Comparison of ENCODE assay signal across 19 cellular contexts in the genomic region with DNA sequence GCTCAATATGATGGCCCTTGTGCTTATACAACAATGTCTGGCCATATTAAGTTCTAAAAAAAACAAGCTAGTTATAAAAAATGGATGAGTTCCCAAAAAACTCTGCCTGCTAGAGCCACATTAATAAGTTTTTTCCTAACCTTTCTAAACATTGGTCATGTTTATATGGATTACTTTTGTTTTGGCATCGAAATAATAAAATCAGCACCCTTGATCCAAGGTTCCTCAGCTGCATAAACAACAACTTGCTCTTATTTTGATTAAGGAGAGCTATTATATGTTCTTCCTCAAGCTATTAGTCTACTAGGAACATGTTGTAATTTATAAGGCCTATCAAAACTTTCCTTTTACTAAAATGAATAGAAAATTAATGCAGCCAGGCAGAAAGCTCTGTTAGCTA. TPM values are rescaled to one million over a fixed set of nuclear protein-coding genes. Genes with fewer than 3 reads are reported as not detected.
DNase-seq lines count a peak whose midpoint lies in the region; ATAC-seq, FAIRE-seq and TF ChIP-seq lines count a peak whose summit lies in the region.
"Had no signal": no experiment of that assay in that cellular context is flagged by ENCODE, and none has a peak within 500 bp of the region (broad histone marks: within the 10 kb centered on the region; RNA-seq: fewer than 3 reads in every experiment).

No MANE protein-coding gene starts in this region.

- H3K9me3 ChIP-seq in HEK293 (ENCODE audit: control insufficient read depth, insufficient read depth, low read depth, low read length), result no peaks in the 10 kb centered on the region
- H3K9me3 ChIP-seq: A549, Caco-2, HAP-1 had no signal

- H3K36me3 ChIP-seq in HEK293 (ENCODE audit: control insufficient read depth in 2 of 2, insufficient read depth in 1 of 2, low read length in 2 of 2), result no peaks in the 10 kb centered on the region
- H3K36me3 ChIP-seq: HAP-1 had no signal

- FAIRE-seq in endometrium (lab: Jason Lieb, UNC), result peak; percentile 66
- FAIRE-seq in H54 (lab: Jason Lieb, UNC), result no peak
- FAIRE-seq: A549, D721Med, G401.6, GM12891, GM19239, H1, HepG2 had no signal

- CTCF ChIA-PET in HEK293 (lab: Yijun Ruan, JAX), result interaction anchor here (1.3 kb wide), 1 partner anchor 334 kb away, joined by 4 read pairs; no protein-coding TSS in a partner anchor

- H3K27ac ChIP-seq in HEK293 (ENCODE audit: extremely low read depth, low read depth, low read length), result no peak overlapping the region
- H3K27ac ChIP-seq: A549, C4-2B had no signal

- TF ChIP-seq POLR2A in H54 (IDR thresholded peaks at IDR 0.05; ENCODE audit: low read depth, low read length), result no peak

- intact Hi-C loops in sciatic nerve (cut with DNase I), result no loop called here

- H3K4me3 ChIP-seq in HEK293 (ENCODE audit: low read depth, low read length), result no peak overlapping the region
- H3K4me3 ChIP-seq: A549, HAP-1 had no signal

- peak; percentile 65 for ATAC-seq in sciatic nerve
- ATAC-seq: A549, HepG2 had no signal

- no peak for DNase-seq in sciatic nerve (ENCODE audit: low spot score)
- no peak for DNase-seq in H54 (ENCODE audit: insufficient read length, low spot score)
- no peak for DNase-seq in NCI-H748 treated with DMSO at 0.1 percent for 48 hours (lab: John Stamatoyannopoulos, UW)
- no peak for DNase-seq in NCI-H1092 treated with DMSO at 0.1 percent for 48 hours (lab: John Stamatoyannopoulos, UW)
- DNase-seq: AML-193; Caco-2; CD4-positive, alpha-beta T cell; HFFc6 had no signal

- TF ChIP-seq CTCF in HEK293 (tag by site-specific recombination; IDR thresholded peaks at IDR 0.05), result no peak

- peaks cover 3% of the 10 kb centered on the region; the same call in 1 of the 2 replicates for H3K4me1 ChIP-seq in HEK293 (ENCODE audit: control insufficient read depth, insufficient read depth, low read length)
- H3K4me1 ChIP-seq: A549, Caco-2, HAP-1 had no signal

- POLR2A ChIA-PET in HEK293 (lab: Yijun Ruan, JAX), result no interaction called here

TF ChIP-seq in HEK293, 187 proteins besides CTCF, POLR2A, EP300 and RAD21:
- TF ChIP-seq ZNF843 (tag by site-specific recombination; IDR thresholded peaks at IDR 0.05) (peak; percentile 52; the same call in 1 of the 2 replicates), ZNF510 (tag by site-specific recombination; IDR thresholded peaks at IDR 0.05; ENCODE audit: insufficient replicate concordance) (no peak), ZNF433 (tag by site-specific recombination; IDR thresholded peaks at IDR 0.05; ENCODE audit: low read depth) (no peak), SALL2 (tag by site-specific recombination; IDR thresholded peaks at IDR 0.05; ENCODE audit: borderline replicate concordance) (no peak), ZNF658 (tag by site-specific recombination; IDR thresholded peaks at IDR 0.05) (no peak), FEZF1 (tag by site-specific recombination; IDR thresholded peaks at IDR 0.05) (peak; percentile 35; the same call in 1 of the 2 replicates), YY2 (tag by site-specific recombination; IDR thresholded peaks at IDR 0.05) (no peak)
- TF ChIP-seq, protein P1, sequence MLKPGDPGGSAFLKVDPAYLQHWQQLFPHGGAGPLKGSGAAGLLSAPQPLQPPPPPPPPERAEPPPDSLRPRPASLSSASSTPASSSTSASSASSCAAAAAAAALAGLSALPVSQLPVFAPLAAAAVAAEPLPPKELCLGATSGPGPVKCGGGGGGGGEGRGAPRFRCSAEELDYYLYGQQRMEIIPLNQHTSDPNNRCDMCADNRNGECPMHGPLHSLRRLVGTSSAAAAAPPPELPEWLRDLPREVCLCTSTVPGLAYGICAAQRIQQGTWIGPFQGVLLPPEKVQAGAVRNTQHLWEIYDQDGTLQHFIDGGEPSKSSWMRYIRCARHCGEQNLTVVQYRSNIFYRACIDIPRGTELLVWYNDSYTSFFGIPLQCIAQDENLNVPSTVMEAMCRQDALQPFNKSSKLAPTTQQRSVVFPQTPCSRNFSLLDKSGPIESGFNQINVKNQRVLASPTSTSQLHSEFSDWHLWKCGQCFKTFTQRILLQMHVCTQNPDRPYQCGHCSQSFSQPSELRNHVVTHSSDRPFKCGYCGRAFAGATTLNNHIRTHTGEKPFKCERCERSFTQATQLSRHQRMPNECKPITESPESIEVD (tag by site-specific recombination; IDR thresholded peaks at IDR 0.05), result peak; percentile 77
- TF ChIP-seq, protein P2, sequence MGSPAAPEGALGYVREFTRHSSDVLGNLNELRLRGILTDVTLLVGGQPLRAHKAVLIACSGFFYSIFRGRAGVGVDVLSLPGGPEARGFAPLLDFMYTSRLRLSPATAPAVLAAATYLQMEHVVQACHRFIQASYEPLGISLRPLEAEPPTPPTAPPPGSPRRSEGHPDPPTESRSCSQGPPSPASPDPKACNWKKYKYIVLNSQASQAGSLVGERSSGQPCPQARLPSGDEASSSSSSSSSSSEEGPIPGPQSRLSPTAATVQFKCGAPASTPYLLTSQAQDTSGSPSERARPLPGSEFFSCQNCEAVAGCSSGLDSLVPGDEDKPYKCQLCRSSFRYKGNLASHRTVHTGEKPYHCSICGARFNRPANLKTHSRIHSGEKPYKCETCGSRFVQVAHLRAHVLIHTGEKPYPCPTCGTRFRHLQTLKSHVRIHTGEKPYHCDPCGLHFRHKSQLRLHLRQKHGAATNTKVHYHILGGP (tag by site-specific recombination; IDR thresholded peaks at IDR 0.05), result peak; percentile 68

RNA-seq across cellular contexts. Expression of a gene that starts 48.4 kb away (rescaled TPM):
- total RNA-seq in sciatic nerve, result 4.5 TPM
- total RNA-seq: Caco-2; CD4-positive, alpha-beta T cell; HepG2; HFFc6 had no signal
